1 cellular context compared by ENCODE assay signal in genomic region chr1:226870026-226870322, GRCh38.
TF ChIP-seq lines count a peak whose summit lies in the region.

No MANE protein-coding gene starts in this region.

TF ChIP-seq in GM12878, 131 proteins besides CTCF, POLR2A, EP300 and RAD21 (continued from another document):
- TF ChIP-seq EGR1 (IDR thresholded peaks at IDR 0.05; ENCODE audit: borderline replicate concordance in 1 of 2, low read depth in 2 of 2, low read length in 2 of 2) (no peak), RB1 (IDR thresholded peaks at IDR 0.05; ENCODE audit: borderline replicate concordance) (no peak)
TF ChIP-seq in GM12878: peak in this region for 0.
